8 cellular contexts compared by ENCODE assay signal in the genomic region with DNA sequence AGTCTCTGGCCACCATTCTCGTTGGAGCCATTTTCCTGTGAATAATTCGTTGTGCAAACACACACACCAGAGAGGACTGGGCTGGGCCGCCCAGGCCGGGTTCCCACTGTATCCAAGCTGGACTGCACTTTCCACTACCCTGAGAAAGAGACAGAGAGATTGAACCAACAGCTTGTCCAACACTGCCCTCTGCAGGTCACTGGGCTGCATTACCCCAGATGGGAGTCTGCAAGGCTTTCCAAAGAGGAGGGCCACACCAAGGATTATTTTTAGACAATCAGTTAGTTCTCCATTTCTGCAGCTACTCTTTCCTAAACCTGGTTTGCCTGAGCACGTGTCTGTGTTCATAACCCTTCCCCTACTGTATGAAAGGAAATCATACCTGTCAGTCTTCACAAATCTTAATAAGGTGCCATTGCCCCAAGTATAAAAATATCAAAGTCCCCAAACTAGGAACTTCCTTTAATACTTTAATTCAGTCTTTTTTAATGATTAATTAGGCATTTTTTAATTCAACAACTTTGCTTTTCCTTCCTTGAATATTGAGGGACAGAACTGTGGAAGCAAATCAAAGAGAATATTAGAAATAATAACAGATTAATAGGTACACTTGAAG.
A peak's percentile ranks its signal among the peaks of the same experiment; 100 is the strongest.
DNase-seq lines count a peak whose midpoint lies in the region; ATAC-seq lines count a peak whose summit lies in the region.

No MANE protein-coding gene starts in this region.

- DNase-seq in activated gamma-delta T cell treated with Interleukin-2 at 50 U/mL for 16 hours (peak; percentile 69), activated gamma-delta T cell (lab: John Stamatoyannopoulos, UW) (no peak), NCI-H774 (lab: John Stamatoyannopoulos, UW) (peak; percentile 76), medulla oblongata (ENCODE audit: extremely low spot score) (peak; percentile 97)
- peak; percentile 85 to 87 for DNase-seq in activated CD4-positive, alpha-beta T cell treated with anti-CD3 and anti-CD28 coated beads, Interleukin-2, amount 50 U/mL, for 48 hours
- DNase-seq in effector CD4-positive, alpha-beta T cell: peak; percentile 70
- peak; percentile 35 for DNase-seq in stimulated activated CD8-positive, alpha-beta memory T cell treated with anti-CD3 and anti-CD28 coated beads, Interleukin-12 subunit alpha, Interleukin-12 subunit beta, amount 100 ng/mL, for 24 hours (ENCODE audit: extremely low read depth)

- ATAC-seq in HG03460 (IDR thresholded peaks at IDR 0.05; ENCODE audit: unreplicated experiment): peak; percentile 79
